1 cellular context compared by ENCODE assay signal in the genomic region with DNA sequence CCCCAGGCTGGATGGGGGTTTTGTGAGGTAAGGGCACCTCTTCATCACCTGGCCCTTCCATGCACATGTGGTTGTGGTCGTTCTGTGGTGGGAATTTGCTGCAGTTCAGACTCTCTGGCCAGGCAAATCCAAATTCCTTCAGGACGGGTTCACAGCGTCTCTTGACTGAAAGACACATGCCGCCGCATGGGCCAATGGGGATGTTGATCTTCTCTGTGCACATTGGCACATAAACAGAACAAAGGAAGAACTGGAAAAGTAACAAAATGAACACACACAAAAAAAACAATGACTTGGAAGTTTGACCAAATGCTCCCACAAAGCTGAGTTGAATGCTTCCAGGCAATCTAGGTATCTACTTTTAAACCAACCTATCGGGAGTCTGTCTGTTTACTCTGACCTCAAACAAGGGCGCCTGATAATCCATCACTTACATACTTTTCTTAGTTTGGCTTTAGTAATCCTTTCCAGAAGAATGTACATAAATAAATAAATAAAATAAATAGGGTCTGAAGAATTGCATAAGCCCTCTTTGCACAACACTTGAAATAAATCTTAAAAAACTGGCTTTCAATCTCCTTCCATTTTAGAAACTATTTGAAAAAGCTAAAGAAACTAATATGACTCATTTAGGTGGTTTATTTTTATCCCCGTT.
TF ChIP-seq lines count a peak whose summit lies in the region.

No MANE protein-coding gene starts in this region.

TF ChIP-seq in WTC11, 78 proteins besides CTCF, POLR2A, EP300 and RAD21 (continued from another document):
- TF ChIP-seq ZNF532 (CRISPR knock-in tag; IDR thresholded peaks at IDR 0.05; ENCODE audit: borderline replicate concordance), result no peak
